ENCODE assay signal across 22 cellular contexts in the genomic region with DNA sequence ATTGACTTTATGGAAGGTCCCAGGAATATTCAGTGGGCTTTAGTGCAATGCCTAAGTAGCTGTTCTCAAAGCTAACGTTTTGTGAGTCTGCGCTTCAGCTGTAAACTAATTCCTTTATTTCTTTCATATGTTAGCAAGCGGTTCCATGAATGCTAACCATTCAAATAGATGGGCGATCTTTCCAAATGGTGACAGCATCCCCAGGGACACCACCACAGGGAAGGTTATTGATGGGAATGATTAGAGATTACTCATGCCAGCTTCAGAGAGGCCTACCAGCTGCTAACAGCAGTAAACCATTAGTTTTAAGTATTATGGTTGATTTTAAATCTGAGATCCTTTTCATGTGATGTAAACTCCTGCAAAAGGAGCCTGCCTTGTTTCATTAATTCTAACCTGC.
"Had no signal": no experiment of that assay in that cellular context is flagged by ENCODE, and none has a peak within 500 bp of the region (broad histone marks: within the 10 kb centered on the region; RNA-seq: fewer than 3 reads in every experiment).

No MANE protein-coding gene starts in this region.

- H3K36me3 ChIP-seq: ascending aorta, breast epithelium, gastrocnemius medialis, heart left ventricle, WERI-Rb-1 had no signal

- H3K27me3 ChIP-seq: ascending aorta, breast epithelium, foreskin keratinocyte, gastrocnemius medialis, heart left ventricle had no signal

- H3K4me1 ChIP-seq: ascending aorta, breast epithelium, gastrocnemius medialis had no signal

- H3K4me3 ChIP-seq: ascending aorta, breast epithelium, coronary artery, dorsolateral prefrontal cortex, gastrocnemius medialis, heart left ventricle had no signal

- H3K9me3 ChIP-seq: ascending aorta, breast epithelium, gastrocnemius medialis, heart left ventricle had no signal

- H3K27ac ChIP-seq: ascending aorta, breast epithelium, coronary artery, dorsolateral prefrontal cortex, foreskin keratinocyte, WERI-Rb-1 had no signal

- DNase-seq: activated B cell treated with CpG ODN at 0.5 μM for 24 hours; activated CD4-positive, alpha-beta T cell treated with anti-CD3 and anti-CD28 coated beads for 48 hours; activated CD4-positive, alpha-beta T cell treated with anti-CD3 and anti-CD28 coated beads, Interleukin-2, amount 50 U/mL, for 1 hour; activated CD4-positive, alpha-beta T cell treated with anti-CD3 and anti-CD28 coated beads, Interleukin-2, amount 50 U/mL, for 48 hours; activated CD8-positive, alpha-beta memory T cell treated with anti-CD3 and anti-CD28 coated beads for 24 hours; activated CD8-positive, alpha-beta T cell treated with anti-CD3 and anti-CD28 coated beads for 36 hours; activated effector memory CD4-positive, alpha-beta T cell treated with anti-CD3 and anti-CD28 coated beads, Interleukin-2, amount 50 U/mL, for 16 hours; activated naive CD4-positive, alpha-beta T cell treated with anti-CD3 and anti-CD28 coated beads for 36 hours; activated naive CD8-positive, alpha-beta T cell treated with anti-CD3 and anti-CD28 coated beads, Interleukin-2, amount 10 ng/mL, durations not matched to agents 7 days and 5 days; activated T-cell treated with anti-CD3 and anti-CD28 coated beads, Interleukin-2, amount 50 U/mL, for 4 hours; dorsolateral prefrontal cortex; effector memory CD4-positive, alpha-beta T cell; endodermal cell; foreskin keratinocyte; gastrocnemius medialis; glutamatergic neuron; heart left ventricle; T1000; WERI-Rb-1 had no signal
